25 cellular contexts compared by ENCODE assay signal in genomic region chr3:41357271-41357670, GRCh38.
"Had no signal": no experiment of that assay in that cellular context is flagged by ENCODE, and none has a peak within 500 bp of the region (broad histone marks: within the 10 kb centered on the region; RNA-seq: fewer than 3 reads in every experiment).

No MANE protein-coding gene starts in this region.

- H3K4me3 ChIP-seq: adrenal gland, body of pancreas, esophagus squamous epithelium, gastroesophageal sphincter, heart right ventricle had no signal

- H3K4me1 ChIP-seq: body of pancreas, esophagus squamous epithelium, gastroesophageal sphincter had no signal

- H3K36me3 Mint-ChIP-seq: activated naive CD8-positive, alpha-beta T cell treated with anti-CD3 and anti-CD28 coated beads for 36 hours had no signal

- H3K4me1 Mint-ChIP-seq: activated CD4-positive, alpha-beta memory T cell treated with anti-CD3 and anti-CD28 coated beads, Interleukin-2, amount 10 ng/mL, durations not matched to agents 7 days and 5 days; activated CD4-positive, alpha-beta T cell treated with anti-CD3 and anti-CD28 coated beads for 36 hours; activated CD4-positive, alpha-beta T cell treated with anti-CD3 and anti-CD28 coated beads, Interleukin-2, amount 10 ng/mL, durations not matched to agents 7 days and 5 days; activated naive CD4-positive, alpha-beta T cell treated with anti-CD3 and anti-CD28 coated beads, Interleukin-2, amount 50 U/mL, for 24 hours; activated naive CD8-positive, alpha-beta T cell treated with anti-CD3 and anti-CD28 coated beads for 36 hours; activated naive CD8-positive, alpha-beta T cell treated with anti-CD3 and anti-CD28 coated beads, Interleukin-2, amount 50 U/mL, for 24 hours; activated T-helper 17 cell treated with anti-CD3 and anti-CD28 coated beads, Interleukin-2, amount 50 U/mL, for 72 hours had no signal

- H3K27ac ChIP-seq: adrenal gland, body of pancreas, epithelial cell of prostate, esophagus squamous epithelium, gastroesophageal sphincter, heart right ventricle had no signal

- H3K36me3 ChIP-seq: adrenal gland, esophagus squamous epithelium, gastroesophageal sphincter, heart right ventricle had no signal

- H3K27ac Mint-ChIP-seq: activated CD4-positive, alpha-beta memory T cell treated with anti-CD3 and anti-CD28 coated beads, Interleukin-2, amount 10 ng/mL, durations not matched to agents 7 days and 5 days; activated CD4-positive, alpha-beta T cell treated with anti-CD3 and anti-CD28 coated beads for 36 hours; activated CD4-positive, alpha-beta T cell treated with anti-CD3 and anti-CD28 coated beads, Interleukin-2, amount 10 ng/mL, durations not matched to agents 7 days and 5 days; activated naive CD4-positive, alpha-beta T cell treated with anti-CD3 and anti-CD28 coated beads for 36 hours; activated naive CD4-positive, alpha-beta T cell treated with anti-CD3 and anti-CD28 coated beads, Interleukin-2, amount 50 U/mL, for 24 hours; activated naive CD8-positive, alpha-beta T cell treated with anti-CD3 and anti-CD28 coated beads for 36 hours; activated naive CD8-positive, alpha-beta T cell treated with anti-CD3 and anti-CD28 coated beads, Interleukin-2, amount 50 U/mL, for 24 hours; activated T-cell treated with anti-CD3 and anti-CD28 coated beads, Interleukin-2, amount 50 U/mL, for 24 hours; activated T-helper 17 cell treated with anti-CD3 and anti-CD28 coated beads, Interleukin-2, amount 50 U/mL, for 72 hours had no signal

- ATAC-seq: activated CD4-positive, alpha-beta T cell treated with anti-CD3 and anti-CD28 coated beads for 36 hours; activated naive CD8-positive, alpha-beta T cell treated with anti-CD3 and anti-CD28 coated beads, Interleukin-2, amount 50 U/mL, for 24 hours; activated T-helper 17 cell treated with anti-CD3 and anti-CD28 coated beads, Interleukin-2, amount 50 U/mL, for 72 hours; body of pancreas; gastroesophageal sphincter; heart right ventricle had no signal

- H3K27me3 ChIP-seq: adrenal gland, body of pancreas, esophagus squamous epithelium, gastroesophageal sphincter, heart right ventricle had no signal

- DNase-seq: activated CD4-positive, alpha-beta memory T cell treated with anti-CD3 and anti-CD28 coated beads, Interleukin-2, amount 10 ng/mL, durations not matched to agents 7 days and 5 days; activated CD4-positive, alpha-beta T cell treated with anti-CD3 and anti-CD28 coated beads for 36 hours; activated CD4-positive, alpha-beta T cell treated with anti-CD3 and anti-CD28 coated beads, Interleukin-2, amount 10 ng/mL, durations not matched to agents 7 days and 5 days; activated CD4-positive, alpha-beta T cell treated with anti-CD3 and anti-CD28 coated beads, Interleukin-2, amount 50 U/mL, for 4 hours; activated CD4-positive, CD25-positive, alpha-beta regulatory T cell; activated CD4-positive, CD25-positive, alpha-beta regulatory T cell treated with anti-CD3 and anti-CD28 coated beads, Interleukin-2, amount 50 U/mL, for 72 hours; activated CD8-positive, alpha-beta memory T cell treated with anti-CD3 and anti-CD28 coated beads, Interleukin-2, amount 50 U/mL, for 48 hours; activated effector memory CD4-positive, alpha-beta T cell treated with Interleukin-2 at 50 U/mL for 16 hours; activated naive CD4-positive, alpha-beta T cell treated with anti-CD3 and anti-CD28 coated beads for 36 hours; activated naive CD8-positive, alpha-beta T cell treated with anti-CD3 and anti-CD28 coated beads for 36 hours; activated naive CD8-positive, alpha-beta T cell treated with anti-CD3 and anti-CD28 coated beads, Interleukin-2, amount 50 U/mL, for 24 hours; activated T-cell treated with anti-CD3 and anti-CD28 coated beads for 4 hours; activated T-cell treated with anti-CD3 and anti-CD28 coated beads, Interleukin-2, amount 50 U/mL, for 24 hours; adrenal gland; aorta; body of pancreas; effector CD8-positive, alpha-beta T cell; esophagus squamous epithelium; foreskin melanocyte; heart right ventricle; T-helper 2 cell had no signal

- H3K27me3 Mint-ChIP-seq: activated CD4-positive, alpha-beta memory T cell treated with anti-CD3 and anti-CD28 coated beads, Interleukin-2, amount 10 ng/mL, durations not matched to agents 7 days and 5 days; activated CD4-positive, alpha-beta T cell treated with anti-CD3 and anti-CD28 coated beads for 36 hours; activated CD4-positive, alpha-beta T cell treated with anti-CD3 and anti-CD28 coated beads, Interleukin-2, amount 10 ng/mL, durations not matched to agents 7 days and 5 days; activated naive CD4-positive, alpha-beta T cell treated with anti-CD3 and anti-CD28 coated beads, Interleukin-2, amount 50 U/mL, for 24 hours; activated naive CD8-positive, alpha-beta T cell treated with anti-CD3 and anti-CD28 coated beads for 36 hours; activated naive CD8-positive, alpha-beta T cell treated with anti-CD3 and anti-CD28 coated beads, Interleukin-2, amount 50 U/mL, for 24 hours; activated T-cell treated with anti-CD3 and anti-CD28 coated beads, Interleukin-2, amount 50 U/mL, for 24 hours; activated T-helper 17 cell treated with anti-CD3 and anti-CD28 coated beads, Interleukin-2, amount 50 U/mL, for 72 hours had no signal

- H3K9me3 Mint-ChIP-seq: activated CD4-positive, alpha-beta memory T cell treated with anti-CD3 and anti-CD28 coated beads, Interleukin-2, amount 10 ng/mL, durations not matched to agents 7 days and 5 days; activated CD4-positive, alpha-beta T cell treated with anti-CD3 and anti-CD28 coated beads, Interleukin-2, amount 10 ng/mL, durations not matched to agents 7 days and 5 days; activated naive CD4-positive, alpha-beta T cell treated with anti-CD3 and anti-CD28 coated beads for 36 hours; activated naive CD4-positive, alpha-beta T cell treated with anti-CD3 and anti-CD28 coated beads, Interleukin-2, amount 50 U/mL, for 24 hours; activated naive CD8-positive, alpha-beta T cell treated with anti-CD3 and anti-CD28 coated beads for 36 hours; activated naive CD8-positive, alpha-beta T cell treated with anti-CD3 and anti-CD28 coated beads, Interleukin-2, amount 50 U/mL, for 24 hours; activated T-cell treated with anti-CD3 and anti-CD28 coated beads, Interleukin-2, amount 50 U/mL, for 24 hours; activated T-helper 17 cell treated with anti-CD3 and anti-CD28 coated beads, Interleukin-2, amount 50 U/mL, for 72 hours had no signal

- H3K4me3 Mint-ChIP-seq: activated CD4-positive, alpha-beta memory T cell treated with anti-CD3 and anti-CD28 coated beads, Interleukin-2, amount 10 ng/mL, durations not matched to agents 7 days and 5 days; activated CD4-positive, alpha-beta T cell treated with anti-CD3 and anti-CD28 coated beads for 36 hours; activated CD4-positive, alpha-beta T cell treated with anti-CD3 and anti-CD28 coated beads, Interleukin-2, amount 10 ng/mL, durations not matched to agents 7 days and 5 days; activated naive CD4-positive, alpha-beta T cell treated with anti-CD3 and anti-CD28 coated beads for 36 hours; activated naive CD4-positive, alpha-beta T cell treated with anti-CD3 and anti-CD28 coated beads, Interleukin-2, amount 50 U/mL, for 24 hours; activated naive CD8-positive, alpha-beta T cell treated with anti-CD3 and anti-CD28 coated beads for 36 hours; activated naive CD8-positive, alpha-beta T cell treated with anti-CD3 and anti-CD28 coated beads, Interleukin-2, amount 50 U/mL, for 24 hours; activated T-cell treated with anti-CD3 and anti-CD28 coated beads, Interleukin-2, amount 50 U/mL, for 24 hours; activated T-helper 17 cell treated with anti-CD3 and anti-CD28 coated beads, Interleukin-2, amount 50 U/mL, for 72 hours had no signal

- H3K9me3 ChIP-seq: adrenal gland, body of pancreas, esophagus squamous epithelium, gastroesophageal sphincter, heart right ventricle had no signal
